ENCODE assay signal across 8 cellular contexts in genomic region chr3:4850211-4850927, GRCh38.
DNase-seq lines count a peak whose midpoint lies in the region; ATAC-seq and TF ChIP-seq lines count a peak whose summit lies in the region.

No MANE protein-coding gene starts in this region.

- peak; percentile 35 for DNase-seq in GM10266 (ENCODE audit: extremely low spot score)
- DNase-seq in central memory CD8-positive, alpha-beta T cell (ENCODE audit: low spot score in 2 of 2), result no peak
- no peak for DNase-seq in NCI-H526 (lab: John Stamatoyannopoulos, UW)
- DNase-seq in NCI-H345 (lab: John Stamatoyannopoulos, UW), result no peak
- no peak for DNase-seq in OCI-M2 (lab: John Stamatoyannopoulos, UW; ENCODE audit: unreplicated experiment)
- DNase-seq in aorta, result no peak

- ATAC-seq in GM21528 (IDR thresholded peaks at IDR 0.05; ENCODE audit: low FRiP score, unreplicated experiment) (peak; percentile 47), HG03521 (IDR thresholded peaks at IDR 0.05; ENCODE audit: unreplicated experiment) (peak; percentile 29), aorta (ENCODE audit: low FRiP score) (no peak)
- peak; percentile 2 for ATAC-seq in central memory CD8-positive, alpha-beta T cell (replicated peaks; ENCODE audit: extremely low read depth, poor library complexity, severe bottlenecking)

- no peak overlapping the region for H3K4me3 Mint-ChIP-seq in central memory CD8-positive, alpha-beta T cell

- H3K4me1 ChIP-seq in aorta (ENCODE audit: control insufficient read depth in 1 of 2, insufficient read depth in 2 of 2, low read length in 2 of 2), result no peaks in the 10 kb centered on the region

- H3K27ac Mint-ChIP-seq in central memory CD8-positive, alpha-beta T cell (ENCODE audit: low read depth), result peak overlapping the region; percentile 65

- no peaks in the 10 kb centered on the region for H3K9me3 ChIP-seq in aorta (ENCODE audit: control insufficient read depth, low read length)

- WGBS in aorta, 2 donors, result 73 to 74% methylated on average over 5 of the region's 5 CpGs

- H3K9me3 Mint-ChIP-seq in central memory CD8-positive, alpha-beta T cell, result no peaks in the 10 kb centered on the region

- no peak for TF ChIP-seq CTCF in GM10266 (IDR thresholded peaks at IDR 0.05; ENCODE audit: control insufficient read depth, insufficient read depth, low read depth, missing control alignments)

- peaks cover 0 to 5% of the 10 kb centered on the region in 2 donors for H3K36me3 ChIP-seq in aorta (ENCODE audit: control insufficient read depth in 1 of 2, insufficient read depth in 2 of 2, low read length in 1 of 2)

- peaks cover 47% of the 10 kb centered on the region for H3K4me1 Mint-ChIP-seq in central memory CD8-positive, alpha-beta T cell

- H3K27me3 ChIP-seq in aorta (ENCODE audit: control insufficient read depth in 1 of 2, insufficient read depth in 2 of 2, low read length in 1 of 2), result no peaks in the 10 kb centered on the region

- no peak overlapping the region for H3K27ac ChIP-seq in aorta (ENCODE audit: low read depth in 1 of 2, low read length in 2 of 2)

- no peak overlapping the region for H3K4me3 ChIP-seq in aorta (ENCODE audit: low read length in 2 of 2)

- no peaks in the 10 kb centered on the region for H3K27me3 Mint-ChIP-seq in central memory CD8-positive, alpha-beta T cell

- H3K36me3 Mint-ChIP-seq in central memory CD8-positive, alpha-beta T cell (ENCODE audit: insufficient read depth), result peaks cover 11% of the 10 kb centered on the region

- intact Hi-C loops in aorta (cut with DNase I), result no loop called here
